15 cellular contexts compared by ENCODE assay signal in genomic region chr12:96136129-96136528, GRCh38. TPM values are rescaled to one million over a fixed set of nuclear protein-coding genes. Genes with fewer than 3 reads are reported as not detected.
DNase-seq lines count a peak whose midpoint lies in the region; FAIRE-seq and TF ChIP-seq lines count a peak whose summit lies in the region.
"Had no signal": no experiment of that assay in that cellular context is flagged by ENCODE, and none has a peak within 500 bp of the region (broad histone marks: within the 10 kb centered on the region; RNA-seq: fewer than 3 reads in every experiment).

No MANE protein-coding gene starts in this region.

- no peak overlapping the region for H2BK120ac ChIP-seq in mesenchymal stem cell (ENCODE audit: low read depth, low read length)

- H3K23ac ChIP-seq in mesenchymal stem cell (ENCODE audit: low read length in 2 of 2): no peak overlapping the region

- no peak overlapping the region for H2BK15ac ChIP-seq in mesenchymal stem cell (ENCODE audit: low read depth, poor library complexity, severe bottlenecking)

- DNase-seq in AG04449 (ENCODE audit: low read depth, low spot score) (peak; percentile 31), HFFc6 (peak; percentile 18), brain microvascular endothelial cell (peak; percentile 62), mesenchymal stem cell (peak; percentile 42), small intestine (no peak), GM19240 (ENCODE audit: insufficient read length, low spot score) (no peak), dedifferentiated amniotic fluid mesenchymal stem cell (ENCODE audit: extremely low spot score) (no peak)
- DNase-seq in stimulated activated naive CD4-positive, alpha-beta T cell (lab: John Stamatoyannopoulos, UW): no peak
- DNase-seq: activated CD4-positive, alpha-beta memory T cell treated with anti-CD3 and anti-CD28 coated beads, Interleukin-2, amount 10 ng/mL, durations not matched to agents 7 days and 5 days; CD8-positive, alpha-beta memory T cell; hippocampal formation; NCI-H1930; SHP77 had no signal

- no peak for TF ChIP-seq CTCF in AG04449 (IDR thresholded peaks at IDR 0.05; ENCODE audit: insufficient read depth, low read length, missing control alignments)
- no peak for TF ChIP-seq CTCF in HFFc6 (IDR thresholded peaks at IDR 0.05)
- no peak for TF ChIP-seq CTCF in brain microvascular endothelial cell (IDR thresholded peaks at IDR 0.05; ENCODE audit: low read depth, low read length, missing control alignments)

- H3K36me3 ChIP-seq in brain microvascular endothelial cell (replicated peaks): no peaks in the 10 kb centered on the region
- no peaks in the 10 kb centered on the region for H3K36me3 ChIP-seq in mesenchymal stem cell (ENCODE audit: control insufficient read depth in 1 of 2, insufficient read depth in 2 of 2, low read depth in 1 of 2, low read length in 2 of 2)
- no peaks in the 10 kb centered on the region for H3K36me3 ChIP-seq in small intestine (ENCODE audit: control insufficient read depth in 2 of 2, insufficient read depth in 2 of 2, low read length in 2 of 2)

- H3K4me3 ChIP-seq in AG04449 (ENCODE audit: low read depth, low read length): no peak overlapping the region
- H3K4me3 ChIP-seq in brain microvascular endothelial cell (ENCODE audit: low read depth, low read length): no peak overlapping the region
- H3K4me3 ChIP-seq in mesenchymal stem cell (ENCODE audit: insufficient read depth in 1 of 2, low read depth in 1 of 2, low read length in 2 of 2): no peak overlapping the region
- no peak overlapping the region for H3K4me3 ChIP-seq in small intestine (ENCODE audit: low read depth in 1 of 2, low read length in 2 of 2)

- no peak overlapping the region for H2AFZ ChIP-seq in mesenchymal stem cell (ENCODE audit: low read depth, low read length)

- POLR2A ChIA-PET in AG04449 (lab: Yijun Ruan, JAX): no interaction called here

- H3K27me3 ChIP-seq in brain microvascular endothelial cell (replicated peaks): no peaks in the 10 kb centered on the region
- peaks cover 3 to 17% of the 10 kb centered on the region in 2 experiments for H3K27me3 ChIP-seq in mesenchymal stem cell (ENCODE audit: control insufficient read depth in 1 of 2, insufficient read depth in 1 of 2, low read length in 2 of 2)
- no peaks in the 10 kb centered on the region for H3K27me3 ChIP-seq in small intestine (ENCODE audit: control insufficient read depth in 2 of 2, insufficient read depth in 2 of 2, low read length in 2 of 2)

- no peak overlapping the region for H3K27ac Mint-ChIP-seq in HFFc6
- H3K27ac Mint-ChIP-seq: activated CD4-positive, alpha-beta memory T cell treated with anti-CD3 and anti-CD28 coated beads, Interleukin-2, amount 10 ng/mL, durations not matched to agents 7 days and 5 days had no signal

- no peak overlapping the region for H2AK5ac ChIP-seq in mesenchymal stem cell (ENCODE audit: low read length, severe bottlenecking)

- H3K14ac ChIP-seq in mesenchymal stem cell (ENCODE audit: low read length in 2 of 2): no peak overlapping the region

- H4K91ac ChIP-seq in mesenchymal stem cell (ENCODE audit: low read length): no peak overlapping the region

- 49% methylated on average over 3 of the region's 3 CpGs for WGBS in mesenchymal stem cell
- WGBS in small intestine, 3 donors: 65 to 78% (median 71%) methylated on average over 3 of the region's 3 CpGs

- H3K4me2 ChIP-seq in mesenchymal stem cell (ENCODE audit: low read length, poor library complexity, severe bottlenecking): no peak overlapping the region

- H3K4me3 Mint-ChIP-seq in HFFc6: peak overlapping the region; percentile 47; the same call in 1 of the 2 replicates
- H3K4me3 Mint-ChIP-seq: activated CD4-positive, alpha-beta memory T cell treated with anti-CD3 and anti-CD28 coated beads, Interleukin-2, amount 10 ng/mL, durations not matched to agents 7 days and 5 days; CD8-positive, alpha-beta memory T cell; natural killer cell treated with Interleukin-12 subunit alpha and Interleukin-12 subunit beta and Interleukin-15 and Interleukin-18, amount 100 ng/mL, for 72 hours had no signal

- no peak overlapping the region for H2BK5ac ChIP-seq in mesenchymal stem cell (ENCODE audit: low read depth, low read length, poor library complexity, severe bottlenecking)

- peaks cover 34% of the 10 kb centered on the region for H3K4me1 Mint-ChIP-seq in HFFc6 (ENCODE audit: low read depth)

- peaks cover 5% of the 10 kb centered on the region for H3K4me1 ChIP-seq in mesenchymal stem cell (ENCODE audit: control insufficient read depth, insufficient read depth, low read depth, low read length)
- no peaks in the 10 kb centered on the region for H3K4me1 ChIP-seq in small intestine (ENCODE audit: control insufficient read depth in 2 of 2, insufficient read depth in 1 of 2, low read depth in 1 of 2, low read length in 1 of 2)

- no peak overlapping the region for H2BK12ac ChIP-seq in mesenchymal stem cell (ENCODE audit: low read length in 2 of 2)

- peak overlapping the region; percentile 24 for H4K8ac ChIP-seq in mesenchymal stem cell (ENCODE audit: low read length)

- 0 out of 2 replicates have a peak, but pooled peaks cover 4% of the 10 kb centered on the region for H3K36me3 Mint-ChIP-seq in HFFc6 (ENCODE audit: low read depth)
- H3K36me3 Mint-ChIP-seq: CD8-positive, alpha-beta memory T cell; natural killer cell treated with Interleukin-12 subunit alpha and Interleukin-12 subunit beta and Interleukin-15 and Interleukin-18, amount 100 ng/mL, for 72 hours had no signal

- CTCF ChIA-PET in AG04449 (lab: Yijun Ruan, JAX): interaction anchor here (1.9 kb wide), 1 partner anchor 78 kb away, joined by 6 read pairs; no protein-coding TSS in a partner anchor

- H3K9ac ChIP-seq in mesenchymal stem cell (ENCODE audit: low read length): no peak overlapping the region

- no peak for FAIRE-seq in small intestine (lab: Jason Lieb, UNC)
- FAIRE-seq: bronchial epithelial cell had no signal

- H3K9me3 ChIP-seq in mesenchymal stem cell (ENCODE audit: control insufficient read depth, low read length) (no peaks in the 10 kb centered on the region), small intestine (ENCODE audit: control insufficient read depth, low read depth) (no peaks in the 10 kb centered on the region)

- H3K27ac ChIP-seq in brain microvascular endothelial cell (peak overlapping the region; percentile 23), mesenchymal stem cell (ENCODE audit: low read length, poor library complexity, severe bottlenecking) (peak overlapping the region; percentile 33), small intestine (ENCODE audit: low read depth in 1 of 2, low read length in 1 of 2) (no peak overlapping the region)

- in situ Hi-C loops in brain microvascular endothelial cell (cut with HindIII; ENCODE audit: low pct_ligation_motif_present, low sequenced_read_pairs): no loop called here

- H3K27me3 Mint-ChIP-seq in HFFc6 (ENCODE audit: insufficient read depth): peaks cover 9% of the 10 kb centered on the region

- H3K9me3 Mint-ChIP-seq in HFFc6: peaks cover 3% of the 10 kb centered on the region; the same call in 1 of the 2 replicates
- H3K9me3 Mint-ChIP-seq: CD8-positive, alpha-beta memory T cell; natural killer cell treated with Interleukin-12 subunit alpha and Interleukin-12 subunit beta and Interleukin-15 and Interleukin-18, amount 100 ng/mL, for 72 hours had no signal

- H3K18ac ChIP-seq in mesenchymal stem cell (ENCODE audit: low read depth in 1 of 2, low read length in 2 of 2): no peak overlapping the region

- no peaks in the 10 kb centered on the region for H3K79me1 ChIP-seq in mesenchymal stem cell (replicated peaks; ENCODE audit: low read length, poor library complexity, severe bottlenecking)

- H3K4ac ChIP-seq in mesenchymal stem cell (ENCODE audit: low read depth in 1 of 2, low read length in 2 of 2): no peak overlapping the region

RNA-seq across cellular contexts. Expression of gene ELK3, which starts 58.0 kb away (rescaled TPM):
- 10 to 100 TPM; 54.5 to 80.7 (median 71.9) TPM for total RNA-seq in HFFc6 (2021; fragmentation: NEBNext Ultra II Directional; extraction: Animal tissue kit (Norgen Biotek cat#: 25700))
- polyA plus RNA-seq in mesenchymal stem cell (2013, experiment 1 of 2): 62.4 TPM
- polyA plus RNA-seq in mesenchymal stem cell (2013, experiment 2 of 2): 63.9 TPM
- polyA plus RNA-seq in small intestine: 10 to 100 TPM in 1 of 3 donors, 1 to 10 TPM in 1, under 1 TPM in 1; 0.67 to 15.9 (median 6.2) TPM

Comparison
In these comparisons a context has a peak if more than half of its experiments do, and no peak if none do; other contexts are left out.
1. DNase-seq: peak in AG04449 (single experiment), HFFc6 (single experiment), brain microvascular endothelial cell (single experiment) and mesenchymal stem cell (single experiment); none in small intestine (single experiment), GM19240 (single experiment), dedifferentiated amniotic fluid mesenchymal stem cell (single experiment) and stimulated activated naive CD4-positive, alpha-beta T cell (0 of 6).
2. H3K27ac ChIP-seq: peak in brain microvascular endothelial cell (single experiment) and mesenchymal stem cell (single experiment); none in small intestine (0 of 2).